ENCODE assay signal across 8 cellular contexts in the genomic region with DNA sequence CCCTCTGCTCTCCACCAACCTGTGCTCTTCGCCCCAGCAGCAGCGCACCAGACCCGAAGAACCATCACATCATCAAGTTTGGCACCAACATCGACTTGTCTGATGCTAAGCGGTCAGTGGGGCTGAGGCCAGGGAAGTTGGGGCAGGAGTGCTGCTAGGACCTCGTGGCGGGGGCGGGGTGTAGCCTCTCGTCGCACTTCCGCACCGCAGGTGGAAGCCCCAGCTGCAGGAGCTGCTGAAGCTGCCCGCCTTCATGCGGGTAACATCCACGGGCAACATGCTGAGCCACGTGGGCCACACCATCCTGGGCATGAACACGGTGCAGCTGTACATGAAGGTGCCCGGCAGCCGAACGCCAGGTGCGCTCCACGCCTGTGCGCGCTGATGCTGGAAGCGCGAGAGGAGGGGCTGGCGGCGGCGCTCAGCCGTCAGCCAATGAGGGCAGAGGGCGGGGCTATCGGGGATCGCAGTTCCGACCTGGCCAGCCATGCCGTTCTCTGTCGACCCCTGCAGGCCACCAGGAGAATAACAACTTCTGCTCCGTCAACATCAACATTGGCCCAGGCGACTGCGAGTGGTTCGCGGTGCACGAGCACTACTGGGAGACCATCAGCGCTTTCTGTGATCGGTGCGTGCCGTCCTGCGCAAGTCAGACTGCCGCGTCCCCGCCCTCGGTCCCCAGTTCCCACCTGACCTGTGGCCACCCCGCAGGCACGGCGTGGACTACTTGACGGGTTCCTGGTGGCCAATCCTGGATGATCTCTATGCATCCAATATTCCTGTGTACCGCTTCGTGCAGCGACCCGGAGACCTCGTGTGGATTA. TPM values are rescaled to one million over a fixed set of nuclear protein-coding genes. Genes with fewer than 3 reads are reported as not detected.
DNase-seq lines count a peak whose midpoint lies in the region; ATAC-seq and TF ChIP-seq lines count a peak whose summit lies in the region.

No MANE protein-coding gene starts in this region.

- H3K9ac ChIP-seq in OCI-LY3 (ENCODE audit: low read length) (no peak overlapping the region), muscle layer of colon (ENCODE audit: low read length) (no peak overlapping the region)

- H3K27me3 ChIP-seq in OCI-LY3 (ENCODE audit: low read depth, low read length) (no peaks in the 10 kb centered on the region), esophagus (ENCODE audit: control insufficient read depth in 1 of 2, insufficient read depth in 2 of 2, low read length in 2 of 2) (no peaks in the 10 kb centered on the region), muscle layer of colon (ENCODE audit: control insufficient read depth in 1 of 2, insufficient read depth in 2 of 2, low read length in 2 of 2) (no peaks in the 10 kb centered on the region)

- no peaks in the 10 kb centered on the region for H3K27me3 Mint-ChIP-seq in Calu3 (ENCODE audit: unreplicated experiment)
- no peaks in the 10 kb centered on the region for H3K27me3 Mint-ChIP-seq in activated T-cell treated with anti-CD3 and anti-CD28 coated beads, Interleukin-2, amount 50 U/mL, for 24 hours

- peak; percentile 52 for ATAC-seq in GM19467 (IDR thresholded peaks at IDR 0.05; ENCODE audit: unreplicated experiment)

- intact Hi-C loops in Calu3 (cut with micrococcal nuclease; ENCODE audit: unreplicated experiment): loop anchor here (10.0 kb wide), 1 partner anchor 107 kb away; no protein-coding TSS in a partner anchor

- H3K27ac ChIP-seq in OCI-LY3 (ENCODE audit: low read length) (no peak overlapping the region; the same call in 1 of the 2 replicates), esophagus (ENCODE audit: low read depth in 2 of 2, low read length in 1 of 2) (peak overlapping the region in 1 of 2 donors; percentile 54), muscle layer of colon (ENCODE audit: low read depth, low read length) (peak overlapping the region; percentile 17)

- H3K36me3 ChIP-seq in OCI-LY3 (replicated peaks; ENCODE audit: low read depth, low read length) (peaks cover 33% of the 10 kb centered on the region), esophagus (ENCODE audit: control insufficient read depth in 2 of 2, insufficient read depth in 2 of 2, low read length in 1 of 2) (peaks cover 6 to 53% of the 10 kb centered on the region in 2 donors), muscle layer of colon (ENCODE audit: insufficient read depth, low read length) (peaks cover 45% of the 10 kb centered on the region)

- H3K4me3 Mint-ChIP-seq in Calu3 (ENCODE audit: low read depth, unreplicated experiment): no peak overlapping the region
- H3K4me3 Mint-ChIP-seq in activated T-cell treated with anti-CD3 and anti-CD28 coated beads, Interleukin-2, amount 50 U/mL, for 24 hours: peak overlapping the region; percentile 77

- CTCF ChIA-PET in Calu3 (lab: Charles Lee): no interaction called here

- H3K36me3 Mint-ChIP-seq in Calu3 (ENCODE audit: insufficient read depth, unreplicated experiment): peaks cover 56% of the 10 kb centered on the region
- H3K36me3 Mint-ChIP-seq in activated T-cell treated with anti-CD3 and anti-CD28 coated beads, Interleukin-2, amount 50 U/mL, for 24 hours (ENCODE audit: low read depth): peaks cover 68% of the 10 kb centered on the region

- peak overlapping the region; percentile 57 for H3K4me3 ChIP-seq in OCI-LY3 (ENCODE audit: low read length)
- H3K4me3 ChIP-seq in esophagus (ENCODE audit: low read depth in 1 of 2, low read length in 2 of 2): peak overlapping the region; percentile 1 to 28
- no peak overlapping the region for H3K4me3 ChIP-seq in muscle layer of colon (ENCODE audit: low read depth in 1 of 2, low read length in 2 of 2)

- WGBS in esophagus, 2 donors: 15 to 16% methylated on average over 58 to 60 of the region's 60 CpGs

- no TSS peak for BruUV-seq in Calu3 (replicated peaks; lab: Mats Ljungman, UMichigan)

- no peaks in the 10 kb centered on the region for H3K9me3 Mint-ChIP-seq in Calu3 (ENCODE audit: low read depth, unreplicated experiment)
- H3K9me3 Mint-ChIP-seq in activated T-cell treated with anti-CD3 and anti-CD28 coated beads, Interleukin-2, amount 50 U/mL, for 24 hours: no peaks in the 10 kb centered on the region

- peak; percentile 35 for DNase-seq in Calu3
- DNase-seq in HPDE6-E6E7 (ENCODE audit: extremely low spot score): peak; percentile 54
- DNase-seq in activated T-cell treated with anti-CD3 and anti-CD28 coated beads, Interleukin-2, amount 50 U/mL, for 24 hours: peak; percentile 93
- DNase-seq in stimulated activated CD8-positive, alpha-beta memory T cell treated with anti-CD3 and anti-CD28 coated beads, Interleukin-7, amount 100 ng/mL, for 4 hours (ENCODE audit: low read depth in 2 of 2): peak; percentile 79 to 88

- TF ChIP-seq CTCF in Calu3 (IDR thresholded peaks at IDR 0.05; ENCODE audit: unreplicated experiment) (peak; percentile 67), OCI-LY3 (IDR thresholded peaks at IDR 0.05; ENCODE audit: low read depth, low read length) (peak; percentile 70)

- H3K4me1 ChIP-seq in OCI-LY3 (ENCODE audit: low read length) (peaks cover 34% of the 10 kb centered on the region), esophagus (ENCODE audit: control insufficient read depth in 2 of 2, insufficient read depth in 2 of 2, low read length in 1 of 2) (peaks cover 7 to 23% of the 10 kb centered on the region in 2 donors), muscle layer of colon (ENCODE audit: insufficient read depth, low read length) (peaks cover 26% of the 10 kb centered on the region)

- H3K4me1 Mint-ChIP-seq in Calu3 (ENCODE audit: low read depth, unreplicated experiment): no peaks in the 10 kb centered on the region
- peaks cover 72% of the 10 kb centered on the region for H3K4me1 Mint-ChIP-seq in activated T-cell treated with anti-CD3 and anti-CD28 coated beads, Interleukin-2, amount 50 U/mL, for 24 hours (ENCODE audit: low read depth)

- no peak overlapping the region for H3K27ac Mint-ChIP-seq in Calu3 (ENCODE audit: unreplicated experiment)
- peak overlapping the region; percentile 81 for H3K27ac Mint-ChIP-seq in activated T-cell treated with anti-CD3 and anti-CD28 coated beads, Interleukin-2, amount 50 U/mL, for 24 hours

- peaks cover 18% of the 10 kb centered on the region for H4K20me1 ChIP-seq in OCI-LY3 (ENCODE audit: insufficient read depth, low read length)

- peaks cover 15% of the 10 kb centered on the region for H3K79me2 ChIP-seq in OCI-LY3 (ENCODE audit: low read length)

- H2AFZ ChIP-seq in OCI-LY3 (ENCODE audit: low read depth, low read length): no peak overlapping the region

- H3K4me2 ChIP-seq in OCI-LY3 (ENCODE audit: low read length): peak overlapping the region; percentile 77

- no peaks in the 10 kb centered on the region for H3K9me3 ChIP-seq in OCI-LY3 (ENCODE audit: insufficient read depth, low read length)
- H3K9me3 ChIP-seq in esophagus (ENCODE audit: control insufficient read depth in 2 of 2, insufficient read depth in 1 of 2, low read depth in 1 of 2, low read length in 1 of 2): no peaks in the 10 kb centered on the region
- H3K9me3 ChIP-seq in muscle layer of colon (ENCODE audit: low read length): no peaks in the 10 kb centered on the region

RNA-seq across cellular contexts. Expression of a gene that starts 3.2 kb away (rescaled TPM):
- total RNA-seq in Calu3 (2022): 2.9 and 3.6 TPM in 2 replicates
- 1 to 10 TPM; 8.7 to 9.7 TPM for polyA plus RNA-seq in esophagus

RNA-seq across cellular contexts. Expression of a gene that starts 5.7 kb away (rescaled TPM):
- 36.3 and 36.6 TPM in 2 replicates for total RNA-seq in Calu3 (2022)
- polyA plus RNA-seq in esophagus: 100 to 1,000 TPM; 108 to 122 TPM

RNA-seq across cellular contexts. Expression of a gene that starts 6.2 kb away (rescaled TPM):
- total RNA-seq in Calu3 (2022): 8.0 and 8.4 TPM in 2 replicates
- 1 to 10 TPM; 4.7 to 6.3 TPM for polyA plus RNA-seq in esophagus

RNA-seq across cellular contexts. Expression of a gene that starts 17.6 kb away (rescaled TPM):
- total RNA-seq in Calu3 (2022): 29.0 and 37.3 TPM in 2 replicates
- 1 to 10 TPM; 5.2 to 9.0 TPM for polyA plus RNA-seq in esophagus

RNA-seq across cellular contexts. Expression of a gene that starts 36.9 kb away (rescaled TPM):
- total RNA-seq in Calu3 (2022): 108 and 116 TPM in 2 replicates
- polyA plus RNA-seq in esophagus: 10 to 100 TPM; 37.2 to 78.7 TPM

Comparison
In these comparisons a context has a peak if more than half of its experiments do, and no peak if none do; other contexts are left out.
1. DNase-seq: peak in every context shown above with its lines; median percentile 93 in activated T-cell treated with anti-CD3 and anti-CD28 coated beads, Interleukin-2, amount 50 U/mL, for 24 hours; 84 in stimulated activated CD8-positive, alpha-beta memory T cell treated with anti-CD3 and anti-CD28 coated beads, Interleukin-7, amount 100 ng/mL, for 4 hours; 54 in HPDE6-E6E7; 35 in Calu3.
2. H3K4me3 ChIP-seq: peak in OCI-LY3 (single experiment) and esophagus (2 of 2); none in muscle layer of colon (0 of 2).